ENCODE assay signal across 18 cellular contexts in genomic region chr12:81461163-81461562, GRCh38.
DNase-seq lines count a peak whose midpoint lies in the region; ATAC-seq and TF ChIP-seq lines count a peak whose summit lies in the region.
"Had no signal": no experiment of that assay in that cellular context is flagged by ENCODE, and none has a peak within 500 bp of the region (broad histone marks: within the 10 kb centered on the region; RNA-seq: fewer than 3 reads in every experiment).

No MANE protein-coding gene starts in this region.

- H3K27me3 ChIP-seq in cardiac muscle cell (no peaks in the 10 kb centered on the region), left ventricle myocardium inferior (ENCODE audit: low read depth) (no peaks in the 10 kb centered on the region), OCI-LY3 (ENCODE audit: low read depth, low read length) (no peaks in the 10 kb centered on the region)
- H3K27me3 ChIP-seq: transverse colon had no signal

- H2AFZ ChIP-seq in OCI-LY3 (ENCODE audit: low read depth, low read length): no peak overlapping the region

- ATAC-seq in GM19467 (IDR thresholded peaks at IDR 0.05; ENCODE audit: unreplicated experiment) (no peak), HG03571 (IDR thresholded peaks at IDR 0.05; ENCODE audit: unreplicated experiment) (no peak), GM19023 (IDR thresholded peaks at IDR 0.05; ENCODE audit: unreplicated experiment) (no peak)
- ATAC-seq: activated CD8-positive, alpha-beta memory T cell treated with anti-CD3 and anti-CD28 coated beads, Interleukin-2, amount 10 ng/mL, durations not matched to agents 7 days and 5 days; naive thymus-derived CD8-positive, alpha-beta T cell; stimulated activated memory B cell treated with anti-CD40 and anti-IgM and Interleukin-4, amounts not matched to agents 10 μg/mL and 1 μg/mL and 100 μg/mL, for 72 hours had no signal

- DNase-seq in cardiac muscle cell (ENCODE audit: low read depth in 1 of 2, low spot score in 1 of 2) (no peak), left ventricle myocardium inferior (no peak), fibroblast of pulmonary artery (ENCODE audit: low read depth) (no peak), KG1 (lab: John Stamatoyannopoulos, UW) (no peak)
- DNase-seq: activated CD8-positive, alpha-beta memory T cell treated with anti-CD3 and anti-CD28 coated beads, Interleukin-2, amount 10 ng/mL, durations not matched to agents 7 days and 5 days; activated effector memory CD4-positive, alpha-beta T cell treated with anti-CD3 and anti-CD28 coated beads, Interleukin-2, amount 50 U/mL, for 16 hours; amygdala; CD8-positive, alpha-beta memory T cell; naive thymus-derived CD8-positive, alpha-beta T cell; SHP77 treated with DMSO at 0.1 percent for 48 hours; transverse colon had no signal

- TF ChIP-seq CTCF in cardiac muscle cell (IDR thresholded peaks at IDR 0.05; ENCODE audit: low read depth, low read length): peak; percentile 7
- TF ChIP-seq CTCF in left ventricle myocardium inferior (IDR thresholded peaks at IDR 0.05; ENCODE audit: borderline replicate concordance): no peak
- TF ChIP-seq CTCF in OCI-LY3 (IDR thresholded peaks at IDR 0.05; ENCODE audit: low read depth, low read length): peak; percentile 34; the same call in 1 of the 2 replicates
- TF ChIP-seq CTCF in fibroblast of pulmonary artery (IDR thresholded peaks at IDR 0.05; ENCODE audit: low read length, missing control alignments): peak; percentile 13

- H3K36me3 ChIP-seq in cardiac muscle cell (no peaks in the 10 kb centered on the region), left ventricle myocardium inferior (no peaks in the 10 kb centered on the region), OCI-LY3 (replicated peaks; ENCODE audit: low read depth, low read length) (no peaks in the 10 kb centered on the region)
- H3K36me3 ChIP-seq: prostate gland, transverse colon had no signal

- no peaks in the 10 kb centered on the region for H4K20me1 ChIP-seq in OCI-LY3 (ENCODE audit: insufficient read depth, low read length)

- H3K9ac ChIP-seq in OCI-LY3 (ENCODE audit: low read length): no peak overlapping the region

- H3K4me3 ChIP-seq in cardiac muscle cell (no peak overlapping the region), left ventricle myocardium inferior (no peak overlapping the region), OCI-LY3 (ENCODE audit: low read length) (no peak overlapping the region), fibroblast of pulmonary artery (replicated peaks; ENCODE audit: low read depth, low read length) (no peak overlapping the region)
- H3K4me3 ChIP-seq: lung, prostate gland, transverse colon had no signal

- H3K27ac ChIP-seq in cardiac muscle cell (no peak overlapping the region), left ventricle myocardium inferior (replicated peaks) (no peak overlapping the region), OCI-LY3 (ENCODE audit: low read length) (no peak overlapping the region)
- H3K27ac ChIP-seq: prostate gland, transverse colon had no signal

- H3K9me3 ChIP-seq in cardiac muscle cell (ENCODE audit: low read depth) (no peaks in the 10 kb centered on the region), left ventricle myocardium inferior (replicated peaks) (no peaks in the 10 kb centered on the region), OCI-LY3 (ENCODE audit: insufficient read depth, low read length) (no peaks in the 10 kb centered on the region)
- H3K9me3 ChIP-seq: prostate gland, transverse colon had no signal

- H3K4me1 ChIP-seq in cardiac muscle cell (ENCODE audit: low read depth): peaks cover 29% of the 10 kb centered on the region
- H3K4me1 ChIP-seq in left ventricle myocardium inferior: no peaks in the 10 kb centered on the region
- no peaks in the 10 kb centered on the region for H3K4me1 ChIP-seq in OCI-LY3 (ENCODE audit: low read length)
- H3K4me1 ChIP-seq: prostate gland, transverse colon had no signal

- no peak overlapping the region for H3K4me2 ChIP-seq in OCI-LY3 (ENCODE audit: low read length)

- intact Hi-C loops in left ventricle myocardium inferior (cut with micrococcal nuclease): no loop called here

- no peaks in the 10 kb centered on the region for H3K79me2 ChIP-seq in OCI-LY3 (ENCODE audit: low read length)
